In genomic region chr1:200918006-200918405, GRCh38 we compare ENCODE assay signal across 33 cellular contexts. TPM values are rescaled to one million over a fixed set of nuclear protein-coding genes. Genes with fewer than 3 reads are reported as not detected.
"Had no signal": no experiment of that assay in that cellular context is flagged by ENCODE, and none has a peak within 500 bp of the region (broad histone marks: within the 10 kb centered on the region; RNA-seq: fewer than 3 reads in every experiment).

No MANE protein-coding gene starts in this region.

- H3K4me3 ChIP-seq: ascending aorta, breast epithelium, cardiac muscle cell, esophagus squamous epithelium, gastroesophageal sphincter had no signal

- H3K36me3 ChIP-seq: ascending aorta, breast epithelium, cardiac muscle cell, gastroesophageal sphincter had no signal

- H3K27ac ChIP-seq: ascending aorta, breast epithelium, gastroesophageal sphincter, WERI-Rb-1 had no signal

- ATAC-seq: activated CD4-positive, alpha-beta T cell treated with anti-CD3 and anti-CD28 coated beads for 36 hours; activated CD4-positive, CD25-positive, alpha-beta regulatory T cell treated with anti-CD3 and anti-CD28 coated beads, Interleukin-2, amount 50 U/mL, for 24 hours; activated CD8-positive, alpha-beta memory T cell treated with anti-CD3 and anti-CD28 coated beads, Interleukin-2, amount 10 ng/mL, durations not matched to agents 7 days and 5 days; activated CD8-positive, alpha-beta T cell treated with anti-CD3 and anti-CD28 coated beads, Interleukin-2, amount 10 ng/mL, durations not matched to agents 7 days and 5 days; activated T-helper 17 cell treated with anti-CD3 and anti-CD28 coated beads, Interleukin-2, amount 50 U/mL, for 72 hours; gastroesophageal sphincter; T-helper 17 cell had no signal

- H3K27me3 ChIP-seq: ascending aorta, breast epithelium, cardiac muscle cell had no signal

- H3K9me3 ChIP-seq: ascending aorta, breast epithelium, esophagus squamous epithelium, gastroesophageal sphincter had no signal

- DNase-seq: activated B cell treated with CpG ODN at 0.5 μM for 24 hours; activated CD4-positive, alpha-beta memory T cell treated with anti-CD3 and anti-CD28 coated beads for 36 hours; activated CD4-positive, alpha-beta T cell treated with anti-CD3 and anti-CD28 coated beads for 36 hours; activated CD4-positive, alpha-beta T cell treated with anti-CD3 and anti-CD28 coated beads, Interleukin-2, amount 10 ng/mL, durations not matched to agents 24 days and 14 days; activated CD8-positive, alpha-beta memory T cell treated with anti-CD3 and anti-CD28 coated beads, Interleukin-2, amount 10 ng/mL, durations not matched to agents 7 days and 5 days; activated CD8-positive, alpha-beta memory T cell treated with anti-CD3 and anti-CD28 coated beads, Interleukin-2, amount 50 U/mL, for 4 hours; activated CD8-positive, alpha-beta T cell treated with anti-CD3 and anti-CD28 coated beads, Interleukin-2, amount 10 ng/mL, durations not matched to agents 7 days and 5 days; activated gamma-delta T cell; activated naive CD4-positive, alpha-beta T cell; activated naive CD4-positive, alpha-beta T cell treated with anti-CD3 and anti-CD28 coated beads, Interleukin-2, amount 10 ng/mL, durations not matched to agents 7 days and 5 days; activated naive CD8-positive, alpha-beta T cell treated with anti-CD3 and anti-CD28 coated beads, Interleukin-2, amount 10 ng/mL, durations not matched to agents 7 days and 5 days; activated T-cell treated with anti-CD3 and anti-CD28 coated beads, Interleukin-2, amount 50 U/mL, for 1 hour; effector CD8-positive, alpha-beta T cell; esophagus squamous epithelium; foreskin melanocyte; T-helper 1 cell; T-helper 17 cell; T1000; WERI-Rb-1 had no signal

- H3K4me1 ChIP-seq: ascending aorta, breast epithelium, gastroesophageal sphincter had no signal

RNA-seq across cellular contexts. Expression of gene INAVA, which starts 23.3 kb away (rescaled TPM):
- total RNA-seq: activated CD4-positive, alpha-beta memory T cell treated with anti-CD3 and anti-CD28 coated beads for 36 hours; activated CD4-positive, alpha-beta T cell treated with anti-CD3 and anti-CD28 coated beads for 36 hours; activated CD4-positive, alpha-beta T cell treated with anti-CD3 and anti-CD28 coated beads, Interleukin-2, amount 10 ng/mL, durations not matched to agents 24 days and 14 days; ascending aorta; dermis microvascular lymphatic vessel endothelial cell; fibroblast of lung; fibroblast of villous mesenchyme had no signal
- polyA plus RNA-seq: endothelial cell of umbilical vein had no signal

RNA-seq across cellular contexts. Expression of gene GPR25, which starts 45.2 kb away (rescaled TPM):
- total RNA-seq: activated CD4-positive, alpha-beta memory T cell treated with anti-CD3 and anti-CD28 coated beads for 36 hours; activated CD4-positive, alpha-beta T cell treated with anti-CD3 and anti-CD28 coated beads for 36 hours; activated CD4-positive, alpha-beta T cell treated with anti-CD3 and anti-CD28 coated beads, Interleukin-2, amount 10 ng/mL, durations not matched to agents 24 days and 14 days; activated CD8-positive, alpha-beta memory T cell treated with anti-CD3 and anti-CD28 coated beads for 36 hours; activated naive CD4-positive, alpha-beta T cell treated with anti-CD3 and anti-CD28 coated beads, Interleukin-2, amount 50 U/mL, for 72 hours; ascending aorta; cerebellum; dermis microvascular lymphatic vessel endothelial cell; endothelial cell of umbilical vein; fibroblast of lung; fibroblast of villous mesenchyme; gastroesophageal sphincter; glomerular endothelial cell had no signal
- polyA plus RNA-seq: cardiac muscle cell, endothelial cell of umbilical vein, fibroblast of lung had no signal
